In genomic region chr3:46935989-46936620, GRCh38 we compare ENCODE assay signal across 11 cellular contexts. TPM values are rescaled to one million over a fixed set of nuclear protein-coding genes. Genes with fewer than 3 reads are reported as not detected.
DNase-seq lines count a peak whose midpoint lies in the region; ATAC-seq and TF ChIP-seq lines count a peak whose summit lies in the region.
"Had no signal": no experiment of that assay in that cellular context is flagged by ENCODE, and none has a peak within 500 bp of the region (broad histone marks: within the 10 kb centered on the region; RNA-seq: fewer than 3 reads in every experiment).

No MANE protein-coding gene starts in this region.

- TF ChIP-seq CTCF in activated B cell treated with CpG ODN at 0.5 μM for 24 hours (IDR thresholded peaks at IDR 0.05), result no peak

- H3K27ac Mint-ChIP-seq in T-helper 1 cell treated with Interleukin-12 subunit alpha and Interleukin-12 subunit beta and Interleukin-4 antibody, amounts not matched to agents 30 μg/mL and 1 μg/mL, for 36 hours, result peak overlapping the region; percentile 12
- H3K27ac Mint-ChIP-seq in activated B cell treated with CpG ODN at 0.5 μM for 24 hours, result peak overlapping the region; percentile 61

- CTCF ChIA-PET in activated B cell treated with CpG ODN at 0.5 μM for 24 hours (lab: Charles Lee), result interaction anchor here (1.0 to 2.1 kb wide), 2 partner anchors 12 to 27 kb away, joined by 3 to 9 read pairs; no protein-coding TSS in a partner anchor

- H3K36me3 ChIP-seq in stomach smooth muscle (ENCODE audit: control insufficient read depth in 2 of 2, insufficient read depth in 2 of 2, low read length in 2 of 2), result peaks cover 7 to 21% of the 10 kb centered on the region in 2 donors

- H3K36me3 Mint-ChIP-seq in T-helper 1 cell treated with Interleukin-12 subunit alpha and Interleukin-12 subunit beta and Interleukin-4 antibody, amounts not matched to agents 30 μg/mL and 1 μg/mL, for 36 hours (ENCODE audit: low read depth), result peaks cover 16% of the 10 kb centered on the region
- H3K36me3 Mint-ChIP-seq in activated B cell treated with CpG ODN at 0.5 μM for 24 hours (ENCODE audit: low read depth), result peaks cover 55% of the 10 kb centered on the region

- no peaks in the 10 kb centered on the region for H3K27me3 ChIP-seq in layer of hippocampus (ENCODE audit: control insufficient read depth, insufficient read depth, low read length)
- no peaks in the 10 kb centered on the region for H3K27me3 ChIP-seq in stomach smooth muscle (ENCODE audit: control insufficient read depth in 1 of 2, insufficient read depth in 2 of 2, low read length in 2 of 2)

- no peaks in the 10 kb centered on the region for H3K27me3 Mint-ChIP-seq in T-helper 1 cell treated with Interleukin-12 subunit alpha and Interleukin-12 subunit beta and Interleukin-4 antibody, amounts not matched to agents 30 μg/mL and 1 μg/mL, for 36 hours (ENCODE audit: low read depth)
- H3K27me3 Mint-ChIP-seq in activated B cell treated with CpG ODN at 0.5 μM for 24 hours, result no peaks in the 10 kb centered on the region

- peak overlapping the region in 1 of 2 donors; percentile 14 for H3K9ac ChIP-seq in stomach smooth muscle (ENCODE audit: low read length in 2 of 2)

- intact Hi-C loops in activated B cell treated with CpG ODN at 0.5 μM for 24 hours (cut with micrococcal nuclease), result no loop called here

- H3K9me3 Mint-ChIP-seq in T-helper 1 cell treated with Interleukin-12 subunit alpha and Interleukin-12 subunit beta and Interleukin-4 antibody, amounts not matched to agents 30 μg/mL and 1 μg/mL, for 36 hours, result no peaks in the 10 kb centered on the region
- no peaks in the 10 kb centered on the region for H3K9me3 Mint-ChIP-seq in activated B cell treated with CpG ODN at 0.5 μM for 24 hours

- H3K4me1 Mint-ChIP-seq in T-helper 1 cell treated with Interleukin-12 subunit alpha and Interleukin-12 subunit beta and Interleukin-4 antibody, amounts not matched to agents 30 μg/mL and 1 μg/mL, for 36 hours (ENCODE audit: low read depth), result peaks cover 33% of the 10 kb centered on the region
- H3K4me1 Mint-ChIP-seq in activated B cell treated with CpG ODN at 0.5 μM for 24 hours, result peaks cover 89% of the 10 kb centered on the region

- DNase-seq in T-helper 1 cell (no peak), activated B cell treated with CpG ODN at 0.5 μM for 24 hours (no peak), retina (no peak), anterior cingulate cortex (lab: John Stamatoyannopoulos, UW) (no peak)
- DNase-seq in activated naive CD4-positive, alpha-beta T cell treated with anti-CD3 and anti-CD28 coated beads, Interleukin-2, amount 50 U/mL, for 16 hours, result no peak
- DNase-seq: NCI-H1436 had no signal

- no peak overlapping the region for H3K4me3 Mint-ChIP-seq in T-helper 1 cell treated with Interleukin-12 subunit alpha and Interleukin-12 subunit beta and Interleukin-4 antibody, amounts not matched to agents 30 μg/mL and 1 μg/mL, for 36 hours
- no peak overlapping the region for H3K4me3 Mint-ChIP-seq in activated B cell treated with CpG ODN at 0.5 μM for 24 hours

- peaks cover 74% of the 10 kb centered on the region for H3K4me1 ChIP-seq in stomach smooth muscle (ENCODE audit: control insufficient read depth, insufficient read depth, low read length)

- POLR2A ChIA-PET in activated B cell treated with CpG ODN at 0.5 μM for 24 hours (lab: Charles Lee), result interaction anchor here (0.5 to 15.6 kb wide), 4 partner anchors 11 to 120 kb away, joined by 3 to 189 read pairs (median 4); partner anchors contain the start of genes CCDC12 and NBEAL2

- peak overlapping the region in 1 of 2 donors; percentile 5 for H3K4me3 ChIP-seq in stomach smooth muscle (ENCODE audit: low read length in 2 of 2)
- H3K4me3 ChIP-seq: GM12878 had no signal

- ATAC-seq in activated B cell treated with CpG ODN at 0.5 μM for 24 hours (ENCODE audit: low read depth), result no peak
- ATAC-seq: GM12878 had no signal

- no peaks in the 10 kb centered on the region for H3K9me3 ChIP-seq in stomach smooth muscle (ENCODE audit: control insufficient read depth in 2 of 2, low read length in 2 of 2)

- H3K27ac ChIP-seq in layer of hippocampus (ENCODE audit: low read depth, low read length), result peak overlapping the region; percentile 32
- H3K27ac ChIP-seq in stomach smooth muscle (ENCODE audit: low read length), result peak overlapping the region; percentile 91
- H3K27ac ChIP-seq: 22Rv1 had no signal

RNA-seq across cellular contexts. Expression of gene CCDC12, which starts 40.4 kb away (rescaled TPM):
- total RNA-seq in activated B cell treated with CpG ODN at 0.5 μM for 24 hours, result 93.8 and 98.4 TPM in 2 replicates

RNA-seq across cellular contexts. Expression of gene NBEAL2, which starts 43.4 kb away (rescaled TPM):
- 79.8 and 98.6 TPM in 2 replicates for total RNA-seq in activated B cell treated with CpG ODN at 0.5 μM for 24 hours

RNA-seq across cellular contexts. Expression of gene PTH1R, which starts 58.6 kb away (rescaled TPM):
- total RNA-seq in activated B cell treated with CpG ODN at 0.5 μM for 24 hours, result not detected in 2 replicates
- total RNA-seq: GM12878 had no signal
